In the genomic region with DNA sequence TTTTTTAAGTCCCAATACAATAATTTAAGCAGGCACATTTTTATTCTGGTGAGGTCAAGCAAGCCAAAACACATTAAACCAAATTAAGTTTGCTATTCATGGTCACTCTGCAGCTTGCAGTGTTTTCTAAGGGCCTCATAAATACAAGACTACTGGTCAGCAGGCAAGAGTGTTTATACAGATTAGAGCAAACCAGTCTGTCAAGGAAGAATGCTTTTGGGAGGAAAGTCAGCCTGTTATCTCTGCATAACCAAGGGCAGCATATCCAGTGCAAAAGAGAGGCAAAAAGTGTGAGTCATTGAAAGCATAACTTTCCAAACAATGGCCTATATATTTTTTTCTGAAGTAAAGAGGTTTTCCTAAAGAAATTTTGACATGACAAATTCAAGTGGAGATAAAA, we compare ENCODE assay signal across 13 cellular contexts. TPM values are rescaled to one million over a fixed set of nuclear protein-coding genes. Genes with fewer than 3 reads are reported as not detected.
DNase-seq lines count a peak whose midpoint lies in the region; ATAC-seq and TF ChIP-seq lines count a peak whose summit lies in the region.
"Had no signal": no experiment of that assay in that cellular context is flagged by ENCODE, and none has a peak within 500 bp of the region (broad histone marks: within the 10 kb centered on the region; RNA-seq: fewer than 3 reads in every experiment).

No MANE protein-coding gene starts in this region.

- H3K23ac ChIP-seq in mesendoderm (ENCODE audit: low read length): no peak overlapping the region

- no peak overlapping the region for H2BK15ac ChIP-seq in mesendoderm (replicated peaks; ENCODE audit: low read depth)

- no peak overlapping the region for H2BK120ac ChIP-seq in mesendoderm (ENCODE audit: low read depth, low read length)

- H3K56ac ChIP-seq in mesendoderm (ENCODE audit: low read length): no peak overlapping the region

- peaks cover 15% of the 10 kb centered on the region for H3K4me1 Mint-ChIP-seq in activated CD4-positive, alpha-beta memory T cell treated with anti-CD3 and anti-CD28 coated beads, Interleukin-2, amount 10 ng/mL, durations not matched to agents 7 days and 5 days
- H3K4me1 Mint-ChIP-seq: activated naive CD8-positive, alpha-beta T cell treated with anti-CD3 and anti-CD28 coated beads, Interleukin-2, amount 10 ng/mL, durations not matched to agents 7 days and 5 days had no signal

- CTCF ChIA-PET in AG04449 (lab: Yijun Ruan, JAX): no interaction called here
- CTCF ChIA-PET in activated CD4-positive, alpha-beta memory T cell treated with anti-CD3 and anti-CD28 coated beads, Interleukin-2, amount 10 ng/mL, durations not matched to agents 7 days and 5 days (lab: Charles Lee): no interaction called here

- H3K4me3 ChIP-seq in AG04449 (ENCODE audit: low read depth, low read length) (no peak overlapping the region), ectodermal cell (ENCODE audit: insufficient read depth, low read depth, low read length) (no peak overlapping the region), mesendoderm (ENCODE audit: low read length) (no peak overlapping the region)

- H3K4me1 ChIP-seq in ectodermal cell (ENCODE audit: control insufficient read depth, insufficient read depth, low read length) (peaks cover 62% of the 10 kb centered on the region), mesendoderm (ENCODE audit: control insufficient read depth, low read depth, low read length) (peaks cover 17% of the 10 kb centered on the region)

- no peak for TF ChIP-seq CTCF in AG04449 (IDR thresholded peaks at IDR 0.05; ENCODE audit: insufficient read depth, low read length, missing control alignments)

- H3K27me3 Mint-ChIP-seq in activated CD4-positive, alpha-beta memory T cell treated with anti-CD3 and anti-CD28 coated beads, Interleukin-2, amount 10 ng/mL, durations not matched to agents 7 days and 5 days: peaks cover 3% of the 10 kb centered on the region

- H2AK5ac ChIP-seq in mesendoderm (ENCODE audit: low read length): no peak overlapping the region

- no peak overlapping the region for H3K18ac ChIP-seq in mesendoderm (ENCODE audit: low read length)

- no peaks in the 10 kb centered on the region for H3K9me3 Mint-ChIP-seq in activated CD4-positive, alpha-beta memory T cell treated with anti-CD3 and anti-CD28 coated beads, Interleukin-2, amount 10 ng/mL, durations not matched to agents 7 days and 5 days
- H3K9me3 Mint-ChIP-seq: activated naive CD8-positive, alpha-beta T cell treated with anti-CD3 and anti-CD28 coated beads, Interleukin-2, amount 10 ng/mL, durations not matched to agents 7 days and 5 days had no signal

- no peaks in the 10 kb centered on the region for H3K27me3 ChIP-seq in ectodermal cell (ENCODE audit: control insufficient read depth, insufficient read depth, low read length, poor library complexity, severe bottlenecking)
- H3K27me3 ChIP-seq in mesendoderm (ENCODE audit: insufficient read depth, low read length, poor library complexity): no peaks in the 10 kb centered on the region

- H3K9ac ChIP-seq in mesendoderm (ENCODE audit: low read length): no peak overlapping the region

- no peak overlapping the region for H3K27ac Mint-ChIP-seq in activated CD4-positive, alpha-beta memory T cell treated with anti-CD3 and anti-CD28 coated beads, Interleukin-2, amount 10 ng/mL, durations not matched to agents 7 days and 5 days
- H3K27ac Mint-ChIP-seq: activated naive CD8-positive, alpha-beta T cell treated with anti-CD3 and anti-CD28 coated beads, Interleukin-2, amount 10 ng/mL, durations not matched to agents 7 days and 5 days had no signal

- no peak overlapping the region for H2BK5ac ChIP-seq in mesendoderm (ENCODE audit: low read length)

- H3K27ac ChIP-seq in ectodermal cell (ENCODE audit: insufficient read depth, low read depth, low read length, poor library complexity, severe bottlenecking): peak overlapping the region; percentile 70
- no peak overlapping the region for H3K27ac ChIP-seq in mesendoderm (ENCODE audit: low read depth, low read length)
- H3K27ac ChIP-seq: C4-2B had no signal

- H3K36me3 ChIP-seq in ectodermal cell (ENCODE audit: control insufficient read depth, insufficient read depth, low read length) (peaks cover 2% of the 10 kb centered on the region), mesendoderm (ENCODE audit: control insufficient read depth, insufficient read depth, low read length) (no peaks in the 10 kb centered on the region)

- no peaks in the 10 kb centered on the region for H3K9me3 ChIP-seq in ectodermal cell (ENCODE audit: control insufficient read depth, low read length)

- H3K79me1 ChIP-seq in mesendoderm (ENCODE audit: low read length): no peaks in the 10 kb centered on the region

- H3K79me2 ChIP-seq in mesendoderm (ENCODE audit: control insufficient read depth, insufficient read depth, low read length): no peaks in the 10 kb centered on the region

- no peak overlapping the region for H3K4ac ChIP-seq in mesendoderm (ENCODE audit: low read depth, low read length)

- ATAC-seq in HG03280 (IDR thresholded peaks at IDR 0.05; ENCODE audit: unreplicated experiment): no peak

- POLR2A ChIA-PET in AG04449 (lab: Yijun Ruan, JAX): no interaction called here
- POLR2A ChIA-PET in activated CD4-positive, alpha-beta memory T cell treated with anti-CD3 and anti-CD28 coated beads, Interleukin-2, amount 10 ng/mL, durations not matched to agents 7 days and 5 days (lab: Charles Lee): no interaction called here

- no peak overlapping the region for H4K5ac ChIP-seq in mesendoderm (ENCODE audit: low read length)

- H3K36me3 Mint-ChIP-seq in activated CD4-positive, alpha-beta memory T cell treated with anti-CD3 and anti-CD28 coated beads, Interleukin-2, amount 10 ng/mL, durations not matched to agents 7 days and 5 days (ENCODE audit: low read depth): no peaks in the 10 kb centered on the region
- H3K36me3 Mint-ChIP-seq: activated naive CD8-positive, alpha-beta T cell treated with anti-CD3 and anti-CD28 coated beads, Interleukin-2, amount 10 ng/mL, durations not matched to agents 7 days and 5 days had no signal

- no peak overlapping the region for H3K4me2 ChIP-seq in mesendoderm (ENCODE audit: low read length)

- DNase-seq in AG04449 (ENCODE audit: low read depth, low spot score) (peak; percentile 59), LHCN-M2 (ENCODE audit: low read depth) (peak; percentile 45), mesendoderm (peak; percentile 74), NCI-H1092 (lab: John Stamatoyannopoulos, UW) (no peak)
- DNase-seq in activated CD4-positive, alpha-beta memory T cell treated with anti-CD3 and anti-CD28 coated beads, Interleukin-2, amount 10 ng/mL, durations not matched to agents 7 days and 5 days: no peak
- DNase-seq in activated naive CD4-positive, alpha-beta T cell treated with anti-CD3 and anti-CD28 coated beads, Interleukin-2, amount 50 U/mL, for 16 hours: no peak
- DNase-seq: activated naive CD8-positive, alpha-beta T cell treated with anti-CD3 and anti-CD28 coated beads, Interleukin-2, amount 10 ng/mL, durations not matched to agents 7 days and 5 days; NCI-H1930; stimulated activated CD4-positive, alpha-beta T cell treated with anti-CD3 and anti-CD28 coated beads, Interleukin-1b, Interleukin-23, amount 100 ng/mL, for 48 hours; T-helper 2 cell had no signal

- no peak overlapping the region for H4K8ac ChIP-seq in mesendoderm (ENCODE audit: low read depth, low read length)

- H3K4me3 Mint-ChIP-seq in activated CD4-positive, alpha-beta memory T cell treated with anti-CD3 and anti-CD28 coated beads, Interleukin-2, amount 10 ng/mL, durations not matched to agents 7 days and 5 days: no peak overlapping the region
- H3K4me3 Mint-ChIP-seq: activated naive CD8-positive, alpha-beta T cell treated with anti-CD3 and anti-CD28 coated beads, Interleukin-2, amount 10 ng/mL, durations not matched to agents 7 days and 5 days had no signal

RNA-seq across cellular contexts. Expression of a gene that starts 29.7 kb away (rescaled TPM):
- 11.2 and 18.5 TPM in 2 replicates for total RNA-seq in LHCN-M2 (2014; rRNA removed)
- polyA plus RNA-seq in LHCN-M2 (2012): 10.8 TPM
- polyA plus RNA-seq in ectodermal cell (2013, experiment 1 of 4): 21.5 TPM
- 21.1 TPM for polyA plus RNA-seq in ectodermal cell (2013, experiment 2 of 4)
- 18.8 TPM for polyA plus RNA-seq in ectodermal cell (2013, experiment 3 of 4)
- 23.3 TPM for polyA plus RNA-seq in ectodermal cell (2013, experiment 4 of 4)
- polyA plus RNA-seq in mesendoderm (2013, experiment 1 of 2): 38.0 TPM
- 40.1 TPM for polyA plus RNA-seq in mesendoderm (2013, experiment 2 of 2)
- total RNA-seq in activated CD4-positive, alpha-beta memory T cell treated with anti-CD3 and anti-CD28 coated beads, Interleukin-2, amount 10 ng/mL, durations not matched to agents 7 days and 5 days: 10 to 100 TPM; 13.5 to 13.7 TPM

Comparison
In these comparisons a context has a peak if more than half of its experiments do, and no peak if none do; other contexts are left out.
1. DNase-seq: peak in AG04449 (single experiment), LHCN-M2 (single experiment) and mesendoderm (single experiment); none in activated CD4-positive, alpha-beta memory T cell treated with anti-CD3 and anti-CD28 coated beads, Interleukin-2, amount 10 ng/mL, durations not matched to agents 7 days and 5 days (single experiment), activated naive CD4-positive, alpha-beta T cell treated with anti-CD3 and anti-CD28 coated beads, Interleukin-2, amount 50 U/mL, for 16 hours (single experiment) and NCI-H1092 (single experiment).